Comparison of ENCODE assay signal across 20 cellular contexts in genomic region chr3:145704020-145704419, GRCh38.
A peak's percentile ranks its signal among the peaks of the same experiment; 100 is the strongest.
DNase-seq lines count a peak whose midpoint lies in the region; ATAC-seq and TF ChIP-seq lines count a peak whose summit lies in the region.
"Had no signal": no experiment of that assay in that cellular context is flagged by ENCODE, and none has a peak within 500 bp of the region (broad histone marks: within the 10 kb centered on the region; RNA-seq: fewer than 3 reads in every experiment).

No MANE protein-coding gene starts in this region.

- H3K4me3 ChIP-seq in cardiac fibroblast (replicated peaks in 1 of 2; ENCODE audit: low read depth in 2 of 2, low read length in 2 of 2) (no peak overlapping the region), smooth muscle cell (no peak overlapping the region)
- H3K4me3 ChIP-seq: breast epithelium, esophagus muscularis mucosa, lung, right atrium auricular region, testis had no signal

- no peak overlapping the region for H3K9ac ChIP-seq in smooth muscle cell (ENCODE audit: low read depth)

- H3K9me3 ChIP-seq in smooth muscle cell (replicated peaks; ENCODE audit: low read depth) = no peaks in the 10 kb centered on the region
- H3K9me3 ChIP-seq: breast epithelium, esophagus muscularis mucosa, right atrium auricular region, testis had no signal

- no peak overlapping the region for H2AFZ ChIP-seq in smooth muscle cell (ENCODE audit: low read depth)

- ATAC-seq in GM19035 (IDR thresholded peaks at IDR 0.05; ENCODE audit: unreplicated experiment) = no peak
- ATAC-seq: CD8-positive, alpha-beta T cell; Panc1; stimulated activated effector memory CD8-positive, alpha-beta T cell treated with anti-CD3 and anti-CD28 coated beads, Interleukin-12 subunit alpha, Interleukin-12 subunit beta, amount 100 ng/mL, for 72 hours had no signal

- DNase-seq in H4 (ENCODE audit: low spot score) (peak; percentile 30), NCI-H82 treated with DMSO at 0.1 percent for 48 hours (lab: John Stamatoyannopoulos, UW; ENCODE audit: unreplicated experiment) (peak; percentile 80), cardiac fibroblast (ENCODE audit: low read depth in 2 of 2) (peak; percentile 5 to 57), iris pigment epithelial cell (ENCODE audit: low read depth) (peak; percentile 47), smooth muscle cell (lab: John Stamatoyannopoulos, UW; ENCODE audit: unreplicated experiment) (no peak), GM19240 (ENCODE audit: insufficient read length, low spot score) (no peak), NCI-H2227 treated with DMSO at 0.1 percent for 48 hours (lab: John Stamatoyannopoulos, UW) (no peak)
- DNase-seq: activated naive CD8-positive, alpha-beta T cell treated with anti-CD3 and anti-CD28 coated beads, Interleukin-2, amount 10 ng/mL, durations not matched to agents 7 days and 5 days; CD8-positive, alpha-beta T cell; DND-41; islet precursor cell; Karpas-422; testis had no signal

- H3K27me3 ChIP-seq in smooth muscle cell (ENCODE audit: low read depth) = no peaks in the 10 kb centered on the region
- H3K27me3 ChIP-seq: breast epithelium, esophagus muscularis mucosa, right atrium auricular region, testis had no signal

- TF ChIP-seq CTCF in cardiac fibroblast (IDR thresholded peaks at IDR 0.05; ENCODE audit: low read depth, low read length) (no peak), smooth muscle cell (IDR thresholded peaks at IDR 0.05; ENCODE audit: borderline replicate concordance, insufficient read depth, poor library complexity, severe bottlenecking) (no peak)

- H3K36me3 ChIP-seq in smooth muscle cell (ENCODE audit: low read depth) = no peaks in the 10 kb centered on the region
- H3K36me3 ChIP-seq: breast epithelium, esophagus muscularis mucosa, right atrium auricular region had no signal

- H4K20me1 ChIP-seq in smooth muscle cell (ENCODE audit: low read depth) = no peaks in the 10 kb centered on the region

- no peaks in the 10 kb centered on the region for H3K79me2 ChIP-seq in smooth muscle cell (ENCODE audit: low read depth)

- no peak overlapping the region for H3K4me2 ChIP-seq in smooth muscle cell

- no peaks in the 10 kb centered on the region for H3F3A ChIP-seq in smooth muscle cell (ENCODE audit: low read depth)

- no peak overlapping the region for H3K27ac ChIP-seq in smooth muscle cell (ENCODE audit: low read depth)
- H3K27ac ChIP-seq: breast epithelium, esophagus muscularis mucosa, right atrium auricular region, testis had no signal

- H3K4me1 ChIP-seq in smooth muscle cell (ENCODE audit: low read depth) = no peaks in the 10 kb centered on the region
- H3K4me1 ChIP-seq: breast epithelium, esophagus muscularis mucosa, right atrium auricular region, testis had no signal

Comparison
In these comparisons a context has a peak if more than half of its experiments do, and no peak if none do; other contexts are left out.
1. DNase-seq: peak in H4 (single experiment), NCI-H82 treated with DMSO at 0.1 percent for 48 hours (single experiment), cardiac fibroblast (2 of 2) and iris pigment epithelial cell (single experiment); none in smooth muscle cell (single experiment), GM19240 (single experiment) and NCI-H2227 treated with DMSO at 0.1 percent for 48 hours (single experiment).